ENCODE assay signal across 8 cellular contexts in the genomic region with DNA sequence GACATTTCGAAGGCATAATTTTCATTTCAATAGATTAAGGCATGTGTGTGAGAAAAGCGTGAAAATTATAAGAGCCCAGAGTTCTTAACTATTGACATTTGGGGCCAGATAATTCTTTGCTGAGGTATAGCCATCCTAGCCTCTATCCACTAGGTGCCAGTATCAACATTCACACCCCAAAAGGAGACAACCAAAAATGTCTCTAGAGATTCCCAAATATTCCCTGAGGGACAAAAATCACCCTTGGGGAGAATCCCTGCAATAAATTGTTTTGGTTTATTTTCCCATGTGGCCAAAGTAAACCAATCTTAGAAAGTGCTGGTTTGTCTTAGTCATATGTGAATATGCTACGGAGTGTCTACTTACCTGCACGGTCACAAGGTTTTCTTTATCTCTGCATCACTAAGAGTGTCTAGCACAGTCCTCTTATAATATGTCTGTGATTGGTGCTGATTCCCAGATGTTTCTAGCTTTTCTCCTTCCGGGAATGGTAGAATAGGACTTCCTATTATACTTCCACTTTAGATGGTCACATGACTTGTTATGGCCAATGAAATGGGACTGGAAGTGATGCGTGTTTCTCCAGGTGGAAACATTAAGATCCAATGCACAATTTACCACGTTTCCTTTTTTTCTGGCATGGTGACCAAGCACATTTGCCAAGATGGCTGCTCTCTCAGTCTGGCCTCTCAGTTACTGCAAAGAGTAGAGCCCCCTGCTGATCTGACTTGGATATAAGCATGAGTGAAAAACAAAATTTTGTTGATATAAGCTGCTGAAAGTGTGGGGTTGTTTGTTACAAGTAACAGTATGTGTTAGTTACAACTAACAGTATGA. TPM values are rescaled to one million over a fixed set of nuclear protein-coding genes. Genes with fewer than 3 reads are reported as not detected.
DNase-seq lines count a peak whose midpoint lies in the region; ATAC-seq and TF ChIP-seq lines count a peak whose summit lies in the region.

No MANE protein-coding gene starts in this region.

- no peak for DNase-seq in NK-92 treated with Interleukin-12 subunit alpha and Interleukin-12 subunit beta, amount 100 ng/mL, for 24 hours (lab: John Stamatoyannopoulos, UW)
- DNase-seq in NCI-H1048 (lab: John Stamatoyannopoulos, UW) (no peak), OCI-M2 (lab: John Stamatoyannopoulos, UW; ENCODE audit: unreplicated experiment) (no peak), thyroid gland (no peak)

- TF ChIP-seq CTCF in GM12874 (IDR thresholded peaks at IDR 0.05; ENCODE audit: insufficient read depth, low read depth, low read length) (peak; percentile 55), thyroid gland (IDR thresholded peaks at IDR 0.05) (no peak)

- intact Hi-C loops in thyroid gland (cut with DNase I), result no loop called here

- WGBS in thyroid gland, 2 donors, result 83% methylated on average over 7 of the region's 7 CpGs

- H3K9ac ChIP-seq in duodenal mucosa (ENCODE audit: low read depth in 1 of 2, low read length in 2 of 2), result no peak overlapping the region

- H3K36me3 ChIP-seq in duodenal mucosa (ENCODE audit: control insufficient read depth in 1 of 2, insufficient read depth in 2 of 2, low read length in 2 of 2), result no peaks in the 10 kb centered on the region
- H3K36me3 ChIP-seq in thyroid gland, result no peaks in the 10 kb centered on the region

- H3K27ac ChIP-seq in duodenal mucosa (ENCODE audit: low read depth, low read length), result no peak overlapping the region
- H3K27ac ChIP-seq in thyroid gland, result no peak overlapping the region

- H3K4me1 ChIP-seq in duodenal mucosa (ENCODE audit: control insufficient read depth in 1 of 2, insufficient read depth in 2 of 2, low read length in 2 of 2), result no peaks in the 10 kb centered on the region
- no peaks in the 10 kb centered on the region for H3K4me1 ChIP-seq in thyroid gland

- H3K27me3 ChIP-seq in duodenal mucosa (ENCODE audit: control insufficient read depth in 1 of 2, insufficient read depth in 2 of 2, low read length in 2 of 2) (peaks cover 0 to 8% of the 10 kb centered on the region in 2 donors), thyroid gland (peaks cover 3% of the 10 kb centered on the region)

- H3K4me3 ChIP-seq in duodenal mucosa (ENCODE audit: low read depth in 1 of 2, low read length in 2 of 2), result peak overlapping the region; percentile 19 to 50
- no peak overlapping the region for H3K4me3 ChIP-seq in thyroid gland (replicated peaks in 1 of 3)

- ATAC-seq in GM21423 (IDR thresholded peaks at IDR 0.05; ENCODE audit: unreplicated experiment) (peak; percentile 77), HG03575 (IDR thresholded peaks at IDR 0.05; ENCODE audit: extremely low read depth, insufficient number of reproducible peaks, low FRiP score, unreplicated experiment) (peak; percentile 80)

- TF ChIP-seq POLR2A in thyroid gland (IDR thresholded peaks at IDR 0.05), result no peak

- no peaks in the 10 kb centered on the region for H3K9me3 ChIP-seq in duodenal mucosa (ENCODE audit: control insufficient read depth in 1 of 2, low read length in 2 of 2)
- H3K9me3 ChIP-seq in thyroid gland, result no peaks in the 10 kb centered on the region

RNA-seq across cellular contexts. Expression of a gene that starts 8.0 kb away (rescaled TPM):
- total RNA-seq in thyroid gland, result 1 to 10 TPM in 2 of 4 donors, under 1 TPM in 2; 0.54 to 1.2 (median 1.00) TPM

Comparison
In these comparisons a context has a peak if more than half of its experiments do, and no peak if none do; other contexts are left out.
1. H3K4me3 ChIP-seq: peak in duodenal mucosa (2 of 2); none in thyroid gland (0 of 3).